Comparison of ENCODE assay signal across 8 cellular contexts in the genomic region with DNA sequence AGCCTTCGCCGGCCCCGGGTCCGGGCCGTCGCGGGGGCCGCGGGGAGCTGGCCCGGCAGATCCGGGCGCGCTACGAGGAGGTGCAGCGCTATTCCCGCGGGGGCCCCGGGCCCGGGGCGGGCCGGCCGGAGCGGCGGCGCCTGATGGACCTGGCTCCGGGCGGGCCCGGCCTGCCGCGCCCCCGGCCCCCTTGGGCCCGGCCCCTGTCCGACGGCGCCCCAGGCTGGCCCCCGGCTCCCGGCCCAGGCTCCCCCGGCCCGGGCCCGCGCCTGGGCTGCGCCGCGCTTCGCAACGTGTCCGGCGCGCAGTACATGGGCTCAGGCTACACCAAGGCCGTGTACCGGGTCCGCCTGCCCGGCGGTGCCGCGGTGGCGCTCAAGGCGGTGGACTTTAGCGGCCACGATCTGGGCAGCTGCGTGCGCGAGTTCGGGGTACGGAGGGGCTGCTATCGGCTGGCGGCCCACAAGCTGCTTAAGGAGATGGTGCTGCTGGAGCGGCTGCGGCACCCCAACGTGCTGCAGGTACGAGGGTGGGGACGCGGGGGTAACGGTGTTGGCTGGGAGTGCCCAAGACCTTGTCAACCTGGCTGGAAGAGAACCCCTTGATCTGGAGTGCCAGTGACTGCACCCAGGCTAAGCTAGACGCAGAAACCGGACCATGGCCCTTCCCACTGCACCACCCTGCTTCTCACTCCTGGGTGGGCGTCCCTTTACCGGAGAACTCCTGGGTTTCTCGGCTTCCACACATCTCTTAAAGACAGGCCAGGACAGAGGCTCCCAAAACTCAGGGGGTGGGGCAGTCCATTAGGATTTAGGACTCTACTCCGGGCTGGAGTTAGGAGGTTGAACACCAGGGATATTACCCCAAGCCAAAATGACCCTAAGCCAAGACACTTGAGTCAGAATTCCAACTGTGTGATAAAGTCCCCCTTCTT. TPM values are rescaled to one million over a fixed set of nuclear protein-coding genes. Genes with fewer than 3 reads are reported as not detected.
DNase-seq lines count a peak whose midpoint lies in the region; ATAC-seq and TF ChIP-seq lines count a peak whose summit lies in the region.

No MANE protein-coding gene starts in this region.

- DNase-seq in activated naive CD4-positive, alpha-beta T cell treated with anti-CD3 and anti-CD28 coated beads, Interleukin-2, amount 10 ng/mL, durations not matched to agents 7 days and 5 days = no peak
- DNase-seq in activated naive CD4-positive, alpha-beta T cell (lab: John Stamatoyannopoulos, UW) = no peak
- DNase-seq in WERI-Rb-1 = peak; percentile 35
- peak; percentile 31 to 49 for DNase-seq in cardiac muscle cell (ENCODE audit: low read depth in 1 of 2, low spot score in 1 of 2)
- DNase-seq in psoas muscle = peak; percentile 31 to 65
- no peak for DNase-seq in AML-193 (lab: John Stamatoyannopoulos, UW)
- DNase-seq in NCI-H524 treated with DMSO at 0.1 percent for 48 hours (lab: John Stamatoyannopoulos, UW) = no peak

- TF ChIP-seq CTCF in WERI-Rb-1 (IDR thresholded peaks at IDR 0.05; ENCODE audit: low read depth, low read length) (no peak), cardiac muscle cell (IDR thresholded peaks at IDR 0.05; ENCODE audit: low read depth, low read length) (no peak), psoas muscle (IDR thresholded peaks at IDR 0.05) (no peak)

- WGBS in psoas muscle, 3 donors = 1 to 2% (median 2%) methylated on average over 26 to 80 of the region's 80 CpGs

- H3K27me3 Mint-ChIP-seq in activated naive CD4-positive, alpha-beta T cell treated with anti-CD3 and anti-CD28 coated beads, Interleukin-2, amount 10 ng/mL, durations not matched to agents 7 days and 5 days = peaks cover 86% of the 10 kb centered on the region

- H3K9me3 ChIP-seq in WERI-Rb-1 (ENCODE audit: severe bottlenecking) = peaks cover 2% of the 10 kb centered on the region
- no peaks in the 10 kb centered on the region for H3K9me3 ChIP-seq in cardiac muscle cell (ENCODE audit: low read depth)
- no peaks in the 10 kb centered on the region for H3K9me3 ChIP-seq in psoas muscle

- H3K27ac ChIP-seq in WERI-Rb-1 (no peak overlapping the region), cardiac muscle cell (peak overlapping the region; percentile 92), psoas muscle (peak overlapping the region; percentile 94)

- ATAC-seq in psoas muscle (peak; percentile 5 to 32 (median 18)), HG03342 (IDR thresholded peaks at IDR 0.05; ENCODE audit: unreplicated experiment) (no peak)

- H3K36me3 Mint-ChIP-seq in activated naive CD4-positive, alpha-beta T cell treated with anti-CD3 and anti-CD28 coated beads, Interleukin-2, amount 10 ng/mL, durations not matched to agents 7 days and 5 days = no peaks in the 10 kb centered on the region

- peak overlapping the region; percentile 18 for H3K4me3 Mint-ChIP-seq in activated naive CD4-positive, alpha-beta T cell treated with anti-CD3 and anti-CD28 coated beads, Interleukin-2, amount 10 ng/mL, durations not matched to agents 7 days and 5 days

- H3K4me1 ChIP-seq in cardiac muscle cell (ENCODE audit: low read depth) (peaks cover 54% of the 10 kb centered on the region), psoas muscle (peaks cover 43% of the 10 kb centered on the region)

- intact Hi-C loops in psoas muscle (cut with DNase I) = loop anchor here in 1 of 2 donors (5.0 kb wide), 1 partner anchor 81 kb away; no protein-coding TSS in a partner anchor

- H3K4me1 Mint-ChIP-seq in activated naive CD4-positive, alpha-beta T cell treated with anti-CD3 and anti-CD28 coated beads, Interleukin-2, amount 10 ng/mL, durations not matched to agents 7 days and 5 days = peaks cover 7% of the 10 kb centered on the region

- H3K36me3 ChIP-seq in WERI-Rb-1 (no peaks in the 10 kb centered on the region), cardiac muscle cell (no peaks in the 10 kb centered on the region), psoas muscle (ENCODE audit: insufficient read depth in 1 of 2, low read depth in 1 of 2) (no peaks in the 10 kb centered on the region)

- no peaks in the 10 kb centered on the region for H3K9me3 Mint-ChIP-seq in activated naive CD4-positive, alpha-beta T cell treated with anti-CD3 and anti-CD28 coated beads, Interleukin-2, amount 10 ng/mL, durations not matched to agents 7 days and 5 days

- CTCF ChIA-PET in activated naive CD4-positive, alpha-beta T cell treated with anti-CD3 and anti-CD28 coated beads, Interleukin-2, amount 10 ng/mL, durations not matched to agents 7 days and 5 days (lab: Charles Lee) = interaction anchor here (0.8 kb wide), 1 partner anchor 19 kb away, joined by 3 read pairs; no protein-coding TSS in a partner anchor

- H3K4me3 ChIP-seq in WERI-Rb-1 (ENCODE audit: low read depth, low read length) (peak overlapping the region; percentile 35), cardiac muscle cell (peak overlapping the region; percentile 98), psoas muscle (peak overlapping the region; percentile 95)

- no peak overlapping the region for H3K27ac Mint-ChIP-seq in activated naive CD4-positive, alpha-beta T cell treated with anti-CD3 and anti-CD28 coated beads, Interleukin-2, amount 10 ng/mL, durations not matched to agents 7 days and 5 days

- H3K27me3 ChIP-seq in WERI-Rb-1 (ENCODE audit: insufficient read depth, low read depth, severe bottlenecking) = peaks cover 26% of the 10 kb centered on the region
- no peaks in the 10 kb centered on the region for H3K27me3 ChIP-seq in cardiac muscle cell
- H3K27me3 ChIP-seq in psoas muscle (ENCODE audit: insufficient read depth in 3 of 3, low read length in 2 of 3) = no peaks in the 10 kb centered on the region

RNA-seq across cellular contexts. Expression of gene PKDCC, which starts 0.8 kb away (rescaled TPM):
- total RNA-seq in cardiac muscle cell = 169 and 228 TPM in 2 replicates
- 157 and 185 TPM in 2 replicates for polyA plus RNA-seq in cardiac muscle cell
- total RNA-seq in psoas muscle = 100 to 1,000 TPM in 2 of 4 donors, 10 to 100 TPM in 2; 45.6 to 159 (median 111) TPM
- polyA plus RNA-seq in psoas muscle = 100 to 1,000 TPM in 2 of 3 donors, 10 to 100 TPM in 1; 76.1 to 209 (median 186) TPM

Comparison
In these comparisons a context has a peak if more than half of its experiments do, and no peak if none do; other contexts are left out.
1. DNase-seq: peak in WERI-Rb-1 (single experiment), cardiac muscle cell (2 of 2) and psoas muscle (2 of 2); none in activated naive CD4-positive, alpha-beta T cell treated with anti-CD3 and anti-CD28 coated beads, Interleukin-2, amount 10 ng/mL, durations not matched to agents 7 days and 5 days (single experiment), activated naive CD4-positive, alpha-beta T cell (0 of 4), AML-193 (0 of 2) and NCI-H524 treated with DMSO at 0.1 percent for 48 hours (single experiment).
2. H3K4me3 ChIP-seq: peak in every context shown above with its lines; median percentile 98 in cardiac muscle cell; 95 in psoas muscle; 35 in WERI-Rb-1.